Comparison of ENCODE assay signal across 14 cellular contexts in the genomic region with DNA sequence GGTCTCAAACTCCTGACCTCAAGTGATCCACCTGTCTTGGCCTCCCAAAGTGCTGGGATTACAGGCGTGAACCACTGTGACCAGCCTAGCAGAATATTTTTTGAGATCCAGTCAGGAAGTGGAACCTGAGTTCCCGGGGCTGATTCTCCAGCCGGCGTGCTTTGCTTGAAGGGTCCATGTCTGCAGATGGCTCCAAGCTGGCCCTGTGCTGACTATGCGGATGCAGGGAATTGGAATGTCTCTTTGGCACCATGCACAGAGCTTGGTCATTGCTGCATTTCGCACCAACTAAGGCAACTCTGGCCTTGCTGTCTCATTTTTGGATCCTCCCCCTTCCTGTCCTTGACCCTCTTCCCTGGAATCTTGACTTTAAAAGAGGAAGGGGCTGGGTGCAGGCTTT. TPM values are rescaled to one million over a fixed set of nuclear protein-coding genes. Genes with fewer than 3 reads are reported as not detected.
A peak's percentile ranks its signal among the peaks of the same experiment; 100 is the strongest.
DNase-seq lines count a peak whose midpoint lies in the region; ATAC-seq and TF ChIP-seq lines count a peak whose summit lies in the region.
"Had no signal": no experiment of that assay in that cellular context is flagged by ENCODE, and none has a peak within 500 bp of the region (broad histone marks: within the 10 kb centered on the region; RNA-seq: fewer than 3 reads in every experiment).

No MANE protein-coding gene starts in this region.

- intact Hi-C loops in heart left ventricle (cut with DNase I) (no loop called here), left ventricle myocardium superior (cut with micrococcal nuclease) (no loop called here), prostate gland (cut with DNase I) (no loop called here)

- H3K9me3 ChIP-seq in heart left ventricle = no peaks in the 10 kb centered on the region
- H3K9me3 ChIP-seq in prostate gland = no peaks in the 10 kb centered on the region
- H3K9me3 ChIP-seq: A549, SK-N-SH had no signal

- no peak for TF ChIP-seq POLR2A in heart left ventricle (IDR thresholded peaks at IDR 0.05)
- TF ChIP-seq POLR2A in prostate gland (IDR thresholded peaks at IDR 0.05) = no peak

- TF ChIP-seq CTCF in heart left ventricle (IDR thresholded peaks at IDR 0.05) (no peak), fibroblast of pulmonary artery (IDR thresholded peaks at IDR 0.05; ENCODE audit: low read length, missing control alignments) (no peak), prostate gland (IDR thresholded peaks at IDR 0.05) (no peak)

- peak overlapping the region in 10 of 12 donors; percentile 86 to 99 (median 95) for H3K27ac ChIP-seq in heart left ventricle
- H3K27ac ChIP-seq in prostate gland = peak overlapping the region; percentile 87 to 92
- H3K27ac ChIP-seq: A549 had no signal

- H3K4me1 ChIP-seq in heart left ventricle = peaks cover 2 to 94% (median 63%) of the 10 kb centered on the region in 12 donors
- H3K4me1 ChIP-seq in prostate gland (replicated peaks) = peaks cover 5% of the 10 kb centered on the region

- H3K27me3 ChIP-seq in heart left ventricle (no peaks in the 10 kb centered on the region), prostate gland (replicated peaks; ENCODE audit: insufficient read depth) (no peaks in the 10 kb centered on the region)

- H3K36me3 ChIP-seq in heart left ventricle (no peaks in the 10 kb centered on the region), prostate gland (no peaks in the 10 kb centered on the region)

- peak in 1 of 4 donors; percentile 3 for ATAC-seq in heart left ventricle
- ATAC-seq in left ventricle myocardium superior = no peak
- ATAC-seq in HG03097 (IDR thresholded peaks at IDR 0.05; ENCODE audit: low FRiP score, unreplicated experiment) = no peak
- ATAC-seq: A549 had no signal

- H3K4me3 ChIP-seq in heart left ventricle = no peak overlapping the region
- H3K4me3 ChIP-seq in fibroblast of pulmonary artery (replicated peaks; ENCODE audit: low read depth, low read length) = no peak overlapping the region
- H3K4me3 ChIP-seq in prostate gland = no peak overlapping the region
- H3K4me3 ChIP-seq: A549 had no signal

- peak in 2 of 5 donors; percentile 51 to 66 for DNase-seq in heart left ventricle
- DNase-seq in left ventricle myocardium superior = no peak
- peak; percentile 61 for DNase-seq in fibroblast of pulmonary artery (ENCODE audit: low read depth)
- DNase-seq in prostate gland (ENCODE audit: low spot score) = no peak
- no peak for DNase-seq in activated effector memory CD4-positive, alpha-beta T cell treated with Interleukin-2 at 50 U/mL for 16 hours
- DNase-seq in COLO829 (ENCODE audit: low spot score) = no peak
- DNase-seq in NCI-H446 treated with DMSO at 0.1 percent for 48 hours (lab: John Stamatoyannopoulos, UW) = no peak
- DNase-seq: activated naive CD4-positive, alpha-beta T cell; NCI-H2171; SK-N-SH; stimulated activated CD4-positive, alpha-beta T cell treated with anti-CD3 and anti-CD28 coated beads, Interleukin-1b, Interleukin-23, amount 100 ng/mL, for 48 hours had no signal

- WGBS in heart left ventricle, 4 donors = 48 to 74% (median 67%) methylated on average over 6 of the region's 6 CpGs
- WGBS in prostate gland = 83% methylated on average over 6 of the region's 6 CpGs

RNA-seq across cellular contexts. Expression of a gene that starts 28.1 kb away (rescaled TPM):
- 10 to 100 TPM; 44.6 to 72.8 (median 57.5) TPM for total RNA-seq in heart left ventricle
- polyA plus RNA-seq in heart left ventricle = 10 to 100 TPM; 57.9 to 65.8 TPM
- 54.9 TPM for total RNA-seq in left ventricle myocardium superior
- 10 to 100 TPM; 26.0 to 39.7 TPM for total RNA-seq in prostate gland
- total RNA-seq: activated CD8-positive, alpha-beta memory T cell treated with anti-CD3 and anti-CD28 coated beads for 36 hours had no signal
